Comparison of ENCODE assay signal across 1 cellular context in the genomic region with DNA sequence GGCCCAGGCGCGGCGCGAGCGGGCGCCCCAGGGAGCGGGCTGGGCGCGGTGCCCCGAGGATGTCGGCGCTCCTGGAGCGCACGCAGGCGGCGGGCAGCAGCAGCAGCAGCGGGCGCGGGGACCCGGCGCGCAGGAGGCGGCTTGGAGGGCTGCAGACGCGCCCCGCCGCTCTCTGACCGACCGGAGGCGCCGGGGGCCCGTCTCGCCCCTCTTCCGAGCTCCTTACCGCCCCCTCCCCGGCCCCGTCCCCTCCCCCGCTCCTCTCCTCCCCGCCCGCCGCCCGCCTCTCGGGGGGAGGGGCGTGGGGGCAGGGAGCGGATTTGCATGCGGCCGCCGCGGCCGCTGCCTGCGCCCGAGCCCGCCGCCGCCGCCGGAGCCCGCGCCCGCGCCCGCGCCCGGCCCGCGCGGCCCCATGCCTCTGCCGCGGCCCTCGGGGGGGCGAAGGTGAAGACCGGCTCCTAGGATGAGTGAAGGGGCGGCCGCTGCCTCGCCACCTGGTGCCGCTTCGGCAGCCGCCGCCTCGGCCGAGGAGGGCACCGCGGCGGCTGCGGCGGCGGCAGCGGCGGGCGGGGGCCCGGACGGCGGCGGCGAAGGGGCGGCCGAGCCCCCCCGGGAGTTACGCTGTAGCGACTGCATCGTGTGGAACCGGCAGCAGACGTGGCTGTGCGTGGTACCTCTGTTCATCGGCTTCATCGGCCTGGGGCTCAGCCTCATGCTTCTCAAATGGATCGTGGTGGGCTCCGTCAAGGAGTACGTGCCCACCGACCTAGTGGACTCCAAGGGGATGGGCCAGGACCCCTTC.
TF ChIP-seq lines count a peak whose summit lies in the region.

A gene (plus strand): TSS at position 317 of the 802 bp plus-strand sequence.

TF ChIP-seq in GM23338, 12 proteins besides CTCF, POLR2A, EP300 and RAD21 (continued from another document):
- TF ChIP-seq, protein P1, sequence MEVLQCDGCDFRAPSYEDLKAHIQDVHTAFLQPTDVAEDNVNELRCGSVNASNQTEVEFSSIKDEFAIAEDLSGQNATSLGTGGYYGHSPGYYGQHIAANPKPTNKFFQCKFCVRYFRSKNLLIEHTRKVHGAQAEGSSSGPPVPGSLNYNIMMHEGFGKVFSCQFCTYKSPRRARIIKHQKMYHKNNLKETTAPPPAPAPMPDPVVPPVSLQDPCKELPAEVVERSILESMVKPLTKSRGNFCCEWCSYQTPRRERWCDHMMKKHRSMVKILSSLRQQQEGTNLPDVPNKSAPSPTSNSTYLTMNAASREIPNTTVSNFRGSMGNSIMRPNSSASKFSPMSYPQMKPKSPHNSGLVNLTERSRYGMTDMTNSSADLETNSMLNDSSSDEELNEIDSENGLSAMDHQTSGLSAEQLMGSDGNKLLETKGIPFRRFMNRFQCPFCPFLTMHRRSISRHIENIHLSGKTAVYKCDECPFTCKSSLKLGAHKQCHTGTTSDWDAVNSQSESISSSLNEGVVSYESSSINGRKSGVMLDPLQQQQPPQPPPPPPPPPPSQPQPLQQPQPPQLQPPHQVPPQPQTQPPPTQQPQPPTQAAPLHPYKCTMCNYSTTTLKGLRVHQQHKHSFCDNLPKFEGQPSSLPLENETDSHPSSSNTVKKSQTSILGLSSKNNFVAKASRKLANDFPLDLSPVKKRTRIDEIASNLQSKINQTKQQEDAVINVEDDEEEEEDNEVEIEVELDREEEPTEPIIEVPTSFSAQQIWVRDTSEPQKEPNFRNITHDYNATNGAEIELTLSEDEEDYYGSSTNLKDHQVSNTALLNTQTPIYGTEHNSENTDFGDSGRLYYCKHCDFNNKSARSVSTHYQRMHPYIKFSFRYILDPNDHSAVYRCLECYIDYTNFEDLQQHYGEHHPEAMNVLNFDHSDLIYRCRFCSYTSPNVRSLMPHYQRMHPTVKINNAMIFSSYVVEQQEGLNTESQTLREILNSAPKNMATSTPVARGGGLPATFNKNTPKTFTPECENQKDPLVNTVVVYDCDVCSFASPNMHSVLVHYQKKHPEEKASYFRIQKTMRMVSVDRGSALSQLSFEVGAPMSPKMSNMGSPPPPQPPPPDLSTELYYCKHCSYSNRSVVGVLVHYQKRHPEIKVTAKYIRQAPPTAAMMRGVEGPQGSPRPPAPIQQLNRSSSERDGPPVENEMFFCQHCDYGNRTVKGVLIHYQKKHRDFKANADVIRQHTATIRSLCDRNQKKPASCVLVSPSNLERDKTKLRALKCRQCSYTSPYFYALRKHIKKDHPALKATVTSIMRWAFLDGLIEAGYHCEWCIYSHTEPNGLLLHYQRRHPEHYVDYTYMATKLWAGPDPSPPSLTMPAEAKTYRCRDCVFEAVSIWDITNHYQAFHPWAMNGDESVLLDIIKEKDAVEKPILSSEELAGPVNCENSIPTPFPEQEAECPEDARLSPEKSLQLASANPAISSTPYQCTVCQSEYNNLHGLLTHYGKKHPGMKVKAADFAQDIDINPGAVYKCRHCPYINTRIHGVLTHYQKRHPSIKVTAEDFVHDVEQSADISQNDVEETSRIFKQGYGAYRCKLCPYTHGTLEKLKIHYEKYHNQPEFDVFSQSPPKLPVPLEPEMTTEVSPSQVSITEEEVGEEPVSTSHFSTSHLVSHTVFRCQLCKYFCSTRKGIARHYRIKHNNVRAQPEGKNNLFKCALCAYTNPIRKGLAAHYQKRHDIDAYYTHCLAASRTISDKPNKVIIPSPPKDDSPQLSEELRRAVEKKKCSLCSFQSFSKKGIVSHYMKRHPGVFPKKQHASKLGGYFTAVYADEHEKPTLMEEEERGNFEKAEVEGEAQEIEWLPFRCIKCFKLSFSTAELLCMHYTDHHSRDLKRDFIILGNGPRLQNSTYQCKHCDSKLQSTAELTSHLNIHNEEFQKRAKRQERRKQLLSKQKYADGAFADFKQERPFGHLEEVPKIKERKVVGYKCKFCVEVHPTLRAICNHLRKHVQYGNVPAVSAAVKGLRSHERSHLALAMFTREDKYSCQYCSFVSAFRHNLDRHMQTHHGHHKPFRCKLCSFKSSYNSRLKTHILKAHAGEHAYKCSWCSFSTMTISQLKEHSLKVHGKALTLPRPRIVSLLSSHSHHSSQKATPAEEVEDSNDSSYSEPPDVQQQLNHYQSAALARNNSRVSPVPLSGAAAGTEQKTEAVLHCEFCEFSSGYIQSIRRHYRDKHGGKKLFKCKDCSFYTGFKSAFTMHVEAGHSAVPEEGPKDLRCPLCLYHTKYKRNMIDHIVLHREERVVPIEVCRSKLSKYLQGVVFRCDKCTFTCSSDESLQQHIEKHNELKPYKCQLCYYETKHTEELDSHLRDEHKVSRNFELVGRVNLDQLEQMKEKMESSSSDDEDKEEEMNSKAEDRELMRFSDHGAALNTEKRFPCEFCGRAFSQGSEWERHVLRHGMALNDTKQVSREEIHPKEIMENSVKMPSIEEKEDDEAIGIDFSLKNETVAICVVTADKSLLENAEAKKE (CRISPR knock-in tag; IDR thresholded peaks at IDR 0.05), result no peak
- TF ChIP-seq ZNF331 (CRISPR knock-in tag; IDR thresholded peaks at IDR 0.05; ENCODE audit: low read depth), result no peak
- TF ChIP-seq, protein P2, sequence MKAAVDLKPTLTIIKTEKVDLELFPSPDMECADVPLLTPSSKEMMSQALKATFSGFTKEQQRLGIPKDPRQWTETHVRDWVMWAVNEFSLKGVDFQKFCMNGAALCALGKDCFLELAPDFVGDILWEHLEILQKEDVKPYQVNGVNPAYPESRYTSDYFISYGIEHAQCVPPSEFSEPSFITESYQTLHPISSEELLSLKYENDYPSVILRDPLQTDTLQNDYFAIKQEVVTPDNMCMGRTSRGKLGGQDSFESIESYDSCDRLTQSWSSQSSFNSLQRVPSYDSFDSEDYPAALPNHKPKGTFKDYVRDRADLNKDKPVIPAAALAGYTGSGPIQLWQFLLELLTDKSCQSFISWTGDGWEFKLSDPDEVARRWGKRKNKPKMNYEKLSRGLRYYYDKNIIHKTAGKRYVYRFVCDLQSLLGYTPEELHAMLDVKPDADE (IDR thresholded peaks at IDR 0.05), result no peak
- no peak for TF ChIP-seq STAT1 (IDR thresholded peaks at IDR 0.05; ENCODE audit: unreplicated experiment)
- no peak for TF ChIP-seq POLR2AphosphoS5 (IDR thresholded peaks at IDR 0.05; ENCODE audit: low read depth)
- TF ChIP-seq, protein P3, sequence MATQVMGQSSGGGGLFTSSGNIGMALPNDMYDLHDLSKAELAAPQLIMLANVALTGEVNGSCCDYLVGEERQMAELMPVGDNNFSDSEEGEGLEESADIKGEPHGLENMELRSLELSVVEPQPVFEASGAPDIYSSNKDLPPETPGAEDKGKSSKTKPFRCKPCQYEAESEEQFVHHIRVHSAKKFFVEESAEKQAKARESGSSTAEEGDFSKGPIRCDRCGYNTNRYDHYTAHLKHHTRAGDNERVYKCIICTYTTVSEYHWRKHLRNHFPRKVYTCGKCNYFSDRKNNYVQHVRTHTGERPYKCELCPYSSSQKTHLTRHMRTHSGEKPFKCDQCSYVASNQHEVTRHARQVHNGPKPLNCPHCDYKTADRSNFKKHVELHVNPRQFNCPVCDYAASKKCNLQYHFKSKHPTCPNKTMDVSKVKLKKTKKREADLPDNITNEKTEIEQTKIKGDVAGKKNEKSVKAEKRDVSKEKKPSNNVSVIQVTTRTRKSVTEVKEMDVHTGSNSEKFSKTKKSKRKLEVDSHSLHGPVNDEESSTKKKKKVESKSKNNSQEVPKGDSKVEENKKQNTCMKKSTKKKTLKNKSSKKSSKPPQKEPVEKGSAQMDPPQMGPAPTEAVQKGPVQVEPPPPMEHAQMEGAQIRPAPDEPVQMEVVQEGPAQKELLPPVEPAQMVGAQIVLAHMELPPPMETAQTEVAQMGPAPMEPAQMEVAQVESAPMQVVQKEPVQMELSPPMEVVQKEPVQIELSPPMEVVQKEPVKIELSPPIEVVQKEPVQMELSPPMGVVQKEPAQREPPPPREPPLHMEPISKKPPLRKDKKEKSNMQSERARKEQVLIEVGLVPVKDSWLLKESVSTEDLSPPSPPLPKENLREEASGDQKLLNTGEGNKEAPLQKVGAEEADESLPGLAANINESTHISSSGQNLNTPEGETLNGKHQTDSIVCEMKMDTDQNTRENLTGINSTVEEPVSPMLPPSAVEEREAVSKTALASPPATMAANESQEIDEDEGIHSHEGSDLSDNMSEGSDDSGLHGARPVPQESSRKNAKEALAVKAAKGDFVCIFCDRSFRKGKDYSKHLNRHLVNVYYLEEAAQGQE (IDR thresholded peaks at IDR 0.05; ENCODE audit: unreplicated experiment), result no peak
- TF ChIP-seq EZH2 (IDR thresholded peaks at IDR 0.05; ENCODE audit: low read depth, unreplicated experiment), result no peak
- no peak for TF ChIP-seq CREB1 (CRISPR knock-in tag; IDR thresholded peaks at IDR 0.05; ENCODE audit: low read depth)
